8 cellular contexts compared by ENCODE assay signal in the genomic region with DNA sequence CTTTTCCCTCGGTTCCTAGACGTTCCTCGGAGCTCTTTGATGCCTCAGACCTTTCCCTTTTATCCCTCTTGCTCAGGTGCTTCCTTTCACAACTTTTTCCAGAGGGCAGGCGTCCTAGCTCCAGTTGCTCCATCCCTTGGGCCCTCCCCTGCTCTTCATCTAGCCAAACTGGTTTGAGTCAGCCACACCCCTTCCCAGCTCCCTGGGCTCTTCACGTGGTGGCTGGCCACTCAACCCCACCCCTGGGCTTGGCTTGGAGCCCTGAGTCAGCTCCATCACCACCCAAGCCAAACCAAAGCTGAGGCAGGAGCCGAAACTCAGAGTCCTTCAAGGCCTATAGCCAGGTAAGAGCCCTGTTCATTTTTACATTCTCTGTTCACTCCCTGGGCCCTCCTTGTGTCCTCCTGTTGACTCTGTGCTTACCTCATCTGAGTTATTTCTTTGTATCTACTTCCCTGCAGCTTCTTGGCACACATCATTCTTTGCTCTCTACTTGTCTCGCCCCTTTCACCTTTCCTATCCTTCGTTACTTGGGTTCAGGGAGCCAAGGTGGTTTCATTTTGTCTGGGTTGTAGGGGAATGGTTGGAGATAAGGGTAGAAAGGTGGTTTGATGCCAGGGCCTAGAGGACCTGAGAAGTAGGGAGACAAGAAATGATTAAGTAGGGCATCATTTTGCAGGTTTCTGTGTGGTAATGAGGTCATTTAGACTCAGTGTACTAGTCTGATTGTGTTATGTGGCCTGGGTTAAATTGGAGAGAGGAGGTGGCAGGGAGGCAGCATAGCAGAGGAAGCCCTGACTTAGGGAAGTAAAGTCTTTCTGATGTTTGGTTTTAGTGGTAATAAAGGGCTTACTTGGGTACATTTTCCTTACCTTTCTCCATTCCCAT. TPM values are rescaled to one million over a fixed set of nuclear protein-coding genes. Genes with fewer than 3 reads are reported as not detected.
DNase-seq lines count a peak whose midpoint lies in the region; ATAC-seq and TF ChIP-seq lines count a peak whose summit lies in the region.

No MANE protein-coding gene starts in this region.

- H3K9me3 Mint-ChIP-seq in activated CD8-positive, alpha-beta memory T cell treated with anti-CD3 and anti-CD28 coated beads, Interleukin-2, amount 10 ng/mL, durations not matched to agents 7 days and 5 days (ENCODE audit: low read depth) = no peaks in the 10 kb centered on the region

- TF ChIP-seq EP300 in gastroesophageal sphincter (IDR thresholded peaks at IDR 0.05) = no peak

- no peaks in the 10 kb centered on the region for H3K27me3 ChIP-seq in gastroesophageal sphincter

- H3K4me1 ChIP-seq in gastroesophageal sphincter = peaks cover 8 to 44% (median 8%) of the 10 kb centered on the region in 3 donors

- H3K27ac Mint-ChIP-seq in activated CD8-positive, alpha-beta memory T cell treated with anti-CD3 and anti-CD28 coated beads, Interleukin-2, amount 10 ng/mL, durations not matched to agents 7 days and 5 days = peak overlapping the region; percentile 49

- 40 to 59% methylated on average over 5 to 8 of the region's 8 CpGs for WGBS in gastroesophageal sphincter (ENCODE audit: low coverage in 1 of 2), 2 donors

- H3K36me3 Mint-ChIP-seq in activated CD8-positive, alpha-beta memory T cell treated with anti-CD3 and anti-CD28 coated beads, Interleukin-2, amount 10 ng/mL, durations not matched to agents 7 days and 5 days = peaks cover 36% of the 10 kb centered on the region

- H3K4me3 ChIP-seq in WI38 (ENCODE audit: low read depth, low read length) (peak overlapping the region; percentile 30; the same call in 1 of the 2 replicates), gastroesophageal sphincter (peak overlapping the region in 1 of 2 donors; percentile 3)

- no peaks in the 10 kb centered on the region for H3K27me3 Mint-ChIP-seq in activated CD8-positive, alpha-beta memory T cell treated with anti-CD3 and anti-CD28 coated beads, Interleukin-2, amount 10 ng/mL, durations not matched to agents 7 days and 5 days

- H3K4me3 Mint-ChIP-seq in activated CD8-positive, alpha-beta memory T cell treated with anti-CD3 and anti-CD28 coated beads, Interleukin-2, amount 10 ng/mL, durations not matched to agents 7 days and 5 days = no peak overlapping the region

- TF ChIP-seq CTCF in WI38 (IDR thresholded peaks at IDR 0.05; ENCODE audit: low read depth, low read length) (no peak), gastroesophageal sphincter (IDR thresholded peaks at IDR 0.05) (no peak)

- ATAC-seq in activated CD8-positive, alpha-beta memory T cell treated with anti-CD3 and anti-CD28 coated beads, Interleukin-2, amount 10 ng/mL, durations not matched to agents 7 days and 5 days = no peak
- peak; percentile 90 for ATAC-seq in gastroesophageal sphincter
- no peak for ATAC-seq in HG03571 (IDR thresholded peaks at IDR 0.05; ENCODE audit: unreplicated experiment)
- no peak for ATAC-seq in GM18909 (IDR thresholded peaks at IDR 0.05; ENCODE audit: poor library complexity, unreplicated experiment)
- ATAC-seq in HG03135 (IDR thresholded peaks at IDR 0.05; ENCODE audit: unreplicated experiment) = no peak

- H3K36me3 ChIP-seq in gastroesophageal sphincter = peaks cover 0 to 77% of the 10 kb centered on the region in 2 donors

- intact Hi-C loops in posterior vena cava (cut with DNase I) = loop anchor here (2.0 to 10.0 kb wide), 2 partner anchors 26 to 74 kb away; no protein-coding TSS in a partner anchor

- peak overlapping the region; percentile 14 to 86 (median 70) for H3K27ac ChIP-seq in gastroesophageal sphincter

- DNase-seq in activated CD8-positive, alpha-beta memory T cell treated with anti-CD3 and anti-CD28 coated beads, Interleukin-2, amount 10 ng/mL, durations not matched to agents 7 days and 5 days = no peak
- DNase-seq in activated CD8-positive, alpha-beta memory T cell treated with anti-CD3 and anti-CD28 coated beads, Interleukin-2, amount 50 U/mL, for 48 hours = no peak
- peak; percentile 95 for DNase-seq in posterior vena cava (ENCODE audit: low spot score)

- no peaks in the 10 kb centered on the region for H3K9me3 ChIP-seq in gastroesophageal sphincter

- TF ChIP-seq POLR2A in gastroesophageal sphincter (IDR thresholded peaks at IDR 0.05) = no peak

- H3K4me1 Mint-ChIP-seq in activated CD8-positive, alpha-beta memory T cell treated with anti-CD3 and anti-CD28 coated beads, Interleukin-2, amount 10 ng/mL, durations not matched to agents 7 days and 5 days = peaks cover 4% of the 10 kb centered on the region

- CTCF ChIA-PET in activated CD8-positive, alpha-beta memory T cell treated with anti-CD3 and anti-CD28 coated beads, Interleukin-2, amount 10 ng/mL, durations not matched to agents 7 days and 5 days (lab: Charles Lee) = interaction anchor here (1.3 kb wide), 1 partner anchor 104 kb away, joined by 3 read pairs; no protein-coding TSS in a partner anchor

RNA-seq across cellular contexts. Expression of a gene that starts 7.6 kb away (rescaled TPM):
- 10 to 100 TPM; 45.8 to 46.5 TPM for total RNA-seq in activated CD8-positive, alpha-beta memory T cell treated with anti-CD3 and anti-CD28 coated beads, Interleukin-2, amount 10 ng/mL, durations not matched to agents 7 days and 5 days
- total RNA-seq in gastroesophageal sphincter (10 to 100 TPM; 19.4 to 29.0 (median 23.4) TPM), posterior vena cava (10 to 100 TPM; 13.0 to 13.9 TPM)

RNA-seq across cellular contexts. Expression of a gene that starts 21.3 kb away (rescaled TPM):
- 1 to 10 TPM; 4.1 to 4.6 TPM for total RNA-seq in activated CD8-positive, alpha-beta memory T cell treated with anti-CD3 and anti-CD28 coated beads, Interleukin-2, amount 10 ng/mL, durations not matched to agents 7 days and 5 days
- total RNA-seq in gastroesophageal sphincter (1 to 10 TPM in 2 of 4 donors, not detected in 2; 1.3 to 1.9 TPM), posterior vena cava (1 to 10 TPM; 1.2 TPM)

RNA-seq across cellular contexts. Expression of a gene that starts 21.5 kb away (rescaled TPM):
- total RNA-seq in activated CD8-positive, alpha-beta memory T cell treated with anti-CD3 and anti-CD28 coated beads, Interleukin-2, amount 10 ng/mL, durations not matched to agents 7 days and 5 days = 100 to 1,000 TPM; 103 to 106 TPM
- 100 to 1,000 TPM in 1 of 4 donors, 10 to 100 TPM in 3; 76.4 to 108 (median 80.6) TPM for total RNA-seq in gastroesophageal sphincter
- 10 to 100 TPM; 60.9 to 66.5 TPM for total RNA-seq in posterior vena cava

RNA-seq across cellular contexts. Expression of a gene that starts 41.6 kb away (rescaled TPM):
- 10 to 100 TPM; 86.3 to 93.3 TPM for total RNA-seq in activated CD8-positive, alpha-beta memory T cell treated with anti-CD3 and anti-CD28 coated beads, Interleukin-2, amount 10 ng/mL, durations not matched to agents 7 days and 5 days
- total RNA-seq in gastroesophageal sphincter (10 to 100 TPM; 20.6 to 57.4 (median 36.0) TPM), posterior vena cava (10 to 100 TPM; 41.4 to 44.9 TPM)

RNA-seq across cellular contexts. Expression of a gene that starts 46.4 kb away (rescaled TPM):
- 1 to 10 TPM; 1.6 to 2.5 TPM for total RNA-seq in activated CD8-positive, alpha-beta memory T cell treated with anti-CD3 and anti-CD28 coated beads, Interleukin-2, amount 10 ng/mL, durations not matched to agents 7 days and 5 days
- total RNA-seq in gastroesophageal sphincter = 10 to 100 TPM; 12.3 to 16.5 (median 14.5) TPM
- total RNA-seq in posterior vena cava = 10 to 100 TPM; 10.1 to 11.2 TPM
